ENCODE assay signal across 1 cellular context in genomic region chr3:45313743-45314403, GRCh38.
TF ChIP-seq lines count a peak whose summit lies in the region.

No MANE protein-coding gene starts in this region.

TF ChIP-seq in H1, 55 proteins besides CTCF, POLR2A, EP300 and RAD21 (continued from another document):
- TF ChIP-seq GABPA (IDR thresholded peaks at IDR 0.05; ENCODE audit: borderline replicate concordance, insufficient read depth, low read length) = no peak
- TF ChIP-seq EZH2 (IDR thresholded peaks at IDR 0.05; ENCODE audit: low read depth, low read length, severe bottlenecking) = no peak
- no peak for TF ChIP-seq SRF (IDR thresholded peaks at IDR 0.05; ENCODE audit: low read depth, low read length)
- TF ChIP-seq RNF2 (IDR thresholded peaks at IDR 0.05; ENCODE audit: borderline replicate concordance, low read depth, low read length, missing control alignments, poor library complexity, severe bottlenecking) = no peak
- no peak for TF ChIP-seq CBX5 (IDR thresholded peaks at IDR 0.05; ENCODE audit: low read depth, low read length)
- TF ChIP-seq SIX5 (IDR thresholded peaks at IDR 0.05; ENCODE audit: low read depth, low read length) = no peak
- no peak for TF ChIP-seq CHD1 (IDR thresholded peaks at IDR 0.05; ENCODE audit: low read depth, low read length)
- TF ChIP-seq USF2 (IDR thresholded peaks at IDR 0.05; ENCODE audit: low read length) = no peak
